In genomic region chr9:89639961-89640360, GRCh38 we compare ENCODE assay signal across 16 cellular contexts. TPM values are rescaled to one million over a fixed set of nuclear protein-coding genes. Genes with fewer than 3 reads are reported as not detected.
DNase-seq lines count a peak whose midpoint lies in the region; ATAC-seq and TF ChIP-seq lines count a peak whose summit lies in the region.
"Had no signal": no experiment of that assay in that cellular context is flagged by ENCODE, and none has a peak within 500 bp of the region (broad histone marks: within the 10 kb centered on the region; RNA-seq: fewer than 3 reads in every experiment).

No MANE protein-coding gene starts in this region.

- H3K36me3 ChIP-seq in mucosa of rectum (ENCODE audit: control insufficient read depth in 2 of 2, insufficient read depth in 2 of 2, low read length in 2 of 2), result no peaks in the 10 kb centered on the region
- no peaks in the 10 kb centered on the region for H3K36me3 ChIP-seq in spleen
- no peaks in the 10 kb centered on the region for H3K36me3 ChIP-seq in aorta (ENCODE audit: control insufficient read depth in 1 of 2, insufficient read depth in 2 of 2, low read length in 1 of 2)
- H3K36me3 ChIP-seq: colonic mucosa, WERI-Rb-1 had no signal

- H3K9ac ChIP-seq in mucosa of rectum (ENCODE audit: low read depth in 1 of 2, low read length in 2 of 2), result no peak overlapping the region

- TF ChIP-seq POLR2A in spleen (IDR thresholded peaks at IDR 0.05), result no peak

- H3K27me3 ChIP-seq in mucosa of rectum (ENCODE audit: control insufficient read depth in 2 of 2, insufficient read depth in 2 of 2, low read length in 2 of 2), result no peaks in the 10 kb centered on the region
- no peaks in the 10 kb centered on the region for H3K27me3 ChIP-seq in spleen (replicated peaks in 1 of 7)
- H3K27me3 ChIP-seq in aorta (ENCODE audit: control insufficient read depth in 1 of 2, insufficient read depth in 2 of 2, low read length in 1 of 2), result no peaks in the 10 kb centered on the region
- H3K27me3 ChIP-seq: colonic mucosa had no signal

- H3K4me3 ChIP-seq in mucosa of rectum (ENCODE audit: low read length in 2 of 2) (no peak overlapping the region), spleen (no peak overlapping the region), aorta (ENCODE audit: low read length in 2 of 2) (no peak overlapping the region)
- H3K4me3 ChIP-seq: colonic mucosa had no signal

- TF ChIP-seq CTCF in spleen (IDR thresholded peaks at IDR 0.05 in 8 of 11, conservative IDR thresholded peaks at IDR 0.05 in 3 of 11), result no peak

- 54 to 80% (median 64%) methylated on average over 5 of the region's 5 CpGs for WGBS in spleen, 5 donors
- WGBS in aorta, 2 donors, result 93 to 96% methylated on average over 5 of the region's 5 CpGs

- peak overlapping the region; percentile 41 to 43 for H3K27ac ChIP-seq in mucosa of rectum (ENCODE audit: low read depth in 2 of 2, low read length in 2 of 2)
- peak overlapping the region in 5 of 8 donors; percentile 29 to 58 (median 49) for H3K27ac ChIP-seq in spleen
- peak overlapping the region; percentile 39 to 83 for H3K27ac ChIP-seq in aorta (ENCODE audit: low read depth in 1 of 2, low read length in 2 of 2)
- H3K27ac ChIP-seq: colonic mucosa, WERI-Rb-1 had no signal

- ATAC-seq in Right ventricle myocardium superior (ENCODE audit: poor library complexity) (peak; percentile 3), left cardiac atrium (no peak), aorta (ENCODE audit: low FRiP score) (no peak), HG03565 (IDR thresholded peaks at IDR 0.05; ENCODE audit: unreplicated experiment) (no peak)
- ATAC-seq: activated CD8-positive, alpha-beta T cell treated with anti-CD3 and anti-CD28 coated beads for 36 hours; activated T-cell treated with anti-CD3 and anti-CD28 coated beads, Interleukin-2, amount 50 U/mL, for 72 hours had no signal

- intact Hi-C loops in Right ventricle myocardium superior (cut with DNase I) (no loop called here), left cardiac atrium (cut with DNase I) (no loop called here), spleen (cut with DNase I; ENCODE audit: low total_unique reads) (no loop called here), aorta (cut with DNase I) (loop anchor here in 1 of 2 donors (10.0 kb wide), 1 partner anchor 45 kb away; no protein-coding TSS in a partner anchor)

- DNase-seq in Right ventricle myocardium superior (no peak), left cardiac atrium (no peak), spleen (no peak), aorta (no peak), NCI-H1048 (lab: John Stamatoyannopoulos, UW) (no peak)
- no peak for DNase-seq in stimulated activated CD4-positive, alpha-beta T cell treated with anti-CD3 and anti-CD28 coated beads, Interleukin-4, amount 100 ng/mL, for 24 hours
- DNase-seq: 8988T; activated CD8-positive, alpha-beta T cell treated with anti-CD3 and anti-CD28 coated beads for 36 hours; activated T-cell treated with anti-CD3 and anti-CD28 coated beads, Interleukin-2, amount 50 U/mL, for 72 hours; colonic mucosa; erythroblast; NCI-H1436 treated with DMSO at 0.1 percent for 48 hours; NCI-H2227 treated with DMSO at 0.1 percent for 48 hours; WERI-Rb-1 had no signal

- no peaks in the 10 kb centered on the region for H3K9me3 ChIP-seq in mucosa of rectum (ENCODE audit: control insufficient read depth in 2 of 2, low read length in 2 of 2)
- H3K9me3 ChIP-seq in spleen, result peaks cover 0 to 4% (median 0%) of the 10 kb centered on the region in 8 donors
- H3K9me3 ChIP-seq in aorta (ENCODE audit: control insufficient read depth, low read length), result no peaks in the 10 kb centered on the region
- H3K9me3 ChIP-seq: colonic mucosa had no signal

- H3K4me1 ChIP-seq in mucosa of rectum (ENCODE audit: control insufficient read depth in 2 of 2, insufficient read depth in 2 of 2, low read length in 2 of 2) (peaks cover 0 to 4% of the 10 kb centered on the region in 2 donors), spleen (peaks cover 0 to 19% (median 8%) of the 10 kb centered on the region in 6 donors), aorta (ENCODE audit: control insufficient read depth in 1 of 2, insufficient read depth in 2 of 2, low read length in 2 of 2) (peaks cover 2% of the 10 kb centered on the region in 2 donors)
- H3K4me1 ChIP-seq: colonic mucosa had no signal

RNA-seq across cellular contexts. Expression of gene GADD45G, which starts 35.1 kb away (rescaled TPM):
- 48.9 TPM for total RNA-seq in Right ventricle myocardium superior
- 100 to 1,000 TPM; 107 to 128 TPM for total RNA-seq in left cardiac atrium
- total RNA-seq in spleen, result 1 to 10 TPM; 2.0 to 6.8 (median 2.6) TPM
- 10 to 100 TPM in 2 of 3 donors, 1 to 10 TPM in 1; 5.9 to 17.6 (median 16.9) TPM for polyA plus RNA-seq in spleen
- total RNA-seq in aorta, result 1 to 10 TPM; 4.5 to 4.7 TPM
- polyA plus RNA-seq in aorta, result 10 to 100 TPM in 1 of 2 donors, 1 to 10 TPM in 1; 8.1 to 30.4 TPM
